Comparison of ENCODE assay signal across 11 cellular contexts in genomic region chr4:17494258-17494657, GRCh38. TPM values are rescaled to one million over a fixed set of nuclear protein-coding genes. Genes with fewer than 3 reads are reported as not detected.
DNase-seq lines count a peak whose midpoint lies in the region; ATAC-seq and TF ChIP-seq lines count a peak whose summit lies in the region.
"Had no signal": no experiment of that assay in that cellular context is flagged by ENCODE, and none has a peak within 500 bp of the region (broad histone marks: within the 10 kb centered on the region; RNA-seq: fewer than 3 reads in every experiment).

No MANE protein-coding gene starts in this region.

- H3K4me3 ChIP-seq in foreskin fibroblast (ENCODE audit: low read depth in 1 of 2, low read length in 2 of 2), result no peak overlapping the region
- H3K4me3 ChIP-seq: BLaER1 treated with 17β-estradiol and CSF1 and Interleukin-3, amounts not matched to agents 10 nM and 100 nM; gastrocnemius medialis had no signal

- H3K27ac Mint-ChIP-seq in stimulated activated effector memory CD8-positive, alpha-beta T cell treated with anti-CD3 and anti-CD28 coated beads, Interleukin-12 subunit alpha, Interleukin-12 subunit beta, amount 100 ng/mL, for 72 hours, result peak overlapping the region; percentile 80

- ATAC-seq in stimulated activated effector memory CD8-positive, alpha-beta T cell treated with anti-CD3 and anti-CD28 coated beads, Interleukin-12 subunit alpha, Interleukin-12 subunit beta, amount 100 ng/mL, for 72 hours, result peak; percentile 40
- ATAC-seq in HG03045 (IDR thresholded peaks at IDR 0.05; ENCODE audit: unreplicated experiment), result no peak
- ATAC-seq: gastrocnemius medialis had no signal

- no peaks in the 10 kb centered on the region for H3K9me3 Mint-ChIP-seq in stimulated activated effector memory CD8-positive, alpha-beta T cell treated with anti-CD3 and anti-CD28 coated beads, Interleukin-12 subunit alpha, Interleukin-12 subunit beta, amount 100 ng/mL, for 72 hours

- no peak overlapping the region for H3K4me3 Mint-ChIP-seq in stimulated activated effector memory CD8-positive, alpha-beta T cell treated with anti-CD3 and anti-CD28 coated beads, Interleukin-12 subunit alpha, Interleukin-12 subunit beta, amount 100 ng/mL, for 72 hours

- TF ChIP-seq CTCF in VCaP (conservative IDR thresholded peaks at IDR 0.05), result no peak
- no peak for TF ChIP-seq CTCF in foreskin fibroblast (IDR thresholded peaks at IDR 0.05; ENCODE audit: low read depth, low read length)

- H3K4me1 Mint-ChIP-seq in stimulated activated effector memory CD8-positive, alpha-beta T cell treated with anti-CD3 and anti-CD28 coated beads, Interleukin-12 subunit alpha, Interleukin-12 subunit beta, amount 100 ng/mL, for 72 hours, result peaks cover 6% of the 10 kb centered on the region

- H3K27ac ChIP-seq in VCaP, result peak overlapping the region; percentile 88
- H3K27ac ChIP-seq: BLaER1 treated with 17β-estradiol and CSF1 and Interleukin-3, amounts not matched to agents 10 nM and 100 nM; gastrocnemius medialis; KMS-11 had no signal

- peaks cover 77% of the 10 kb centered on the region for H3K36me3 Mint-ChIP-seq in stimulated activated effector memory CD8-positive, alpha-beta T cell treated with anti-CD3 and anti-CD28 coated beads, Interleukin-12 subunit alpha, Interleukin-12 subunit beta, amount 100 ng/mL, for 72 hours

- DNase-seq in activated CD4-positive, alpha-beta T cell treated with anti-CD3 and anti-CD28 coated beads for 48 hours, result peak; percentile 35
- DNase-seq in activated CD4-positive, alpha-beta T cell treated with anti-CD3 and anti-CD28 coated beads for 1 hour, result no peak
- peak; percentile 76 to 89 for DNase-seq in foreskin fibroblast
- no peak for DNase-seq in stimulated activated effector memory CD8-positive, alpha-beta T cell treated with anti-CD3 and anti-CD28 coated beads, Interleukin-12 subunit alpha, Interleukin-12 subunit beta, amount 100 ng/mL, for 72 hours (ENCODE audit: low spot score in 2 of 2)
- DNase-seq in amniotic stem cell (lab: John Stamatoyannopoulos, UW), result no peak
- DNase-seq in SK-N-DZ (ENCODE audit: low spot score), result no peak
- DNase-seq: gastrocnemius medialis had no signal

RNA-seq across cellular contexts. Expression of gene QDPR, which starts 17.6 kb away (rescaled TPM):
- polyA plus RNA-seq in SK-N-DZ (2014; cell fraction: cytosol; rRNA removed), result 22.9 and 27.3 TPM in 2 replicates
- 14.6 and 22.2 TPM in 2 replicates for polyA plus RNA-seq in SK-N-DZ (2014; cell fraction: nucleus; rRNA removed)

RNA-seq across cellular contexts. Expression of gene CLRN2, which starts 20.7 kb away (rescaled TPM):
- polyA plus RNA-seq in SK-N-DZ (2014; cell fraction: cytosol; rRNA removed), result not detected in 2 replicates
- polyA plus RNA-seq in SK-N-DZ (2014; cell fraction: nucleus; rRNA removed), result not detected in 2 replicates

Comparison
In these comparisons a context has a peak if more than half of its experiments do, and no peak if none do; other contexts are left out.
1. DNase-seq: peak in activated CD4-positive, alpha-beta T cell treated with anti-CD3 and anti-CD28 coated beads for 48 hours (single experiment) and foreskin fibroblast (2 of 2); none in activated CD4-positive, alpha-beta T cell treated with anti-CD3 and anti-CD28 coated beads for 1 hour (single experiment), stimulated activated effector memory CD8-positive, alpha-beta T cell treated with anti-CD3 and anti-CD28 coated beads, Interleukin-12 subunit alpha, Interleukin-12 subunit beta, amount 100 ng/mL, for 72 hours (0 of 2), amniotic stem cell (single experiment) and SK-N-DZ (single experiment).